Comparison of ENCODE assay signal across 1 cellular context in genomic region chr2:86046985-86047384, GRCh38.
TF ChIP-seq lines count a peak whose summit lies in the region.

No MANE protein-coding gene starts in this region.

TF ChIP-seq in SK-N-SH, 30 proteins besides CTCF, POLR2A, EP300 and RAD21 (continued from another document):
- TF ChIP-seq REST (IDR thresholded peaks at IDR 0.05; ENCODE audit: low read depth, low read length): no peak
